Comparison of ENCODE assay signal across 20 cellular contexts in the genomic region with DNA sequence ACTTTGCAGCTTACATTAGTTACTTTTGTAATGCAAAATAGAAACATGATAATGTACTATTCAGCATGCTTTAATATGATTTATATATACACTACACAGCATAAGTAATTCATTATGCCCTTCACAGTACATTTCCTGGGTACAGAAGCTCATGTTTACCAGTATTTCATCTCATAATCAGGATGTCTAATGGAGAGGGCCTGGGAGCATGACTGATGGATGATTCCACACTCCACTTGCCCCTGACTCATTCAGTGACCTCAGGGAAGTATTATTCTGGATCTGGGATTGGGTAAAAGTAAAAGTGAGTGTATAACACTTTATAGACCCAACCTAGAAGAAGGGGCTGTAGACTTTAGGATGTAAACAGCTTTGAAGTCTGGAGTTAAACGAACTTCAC. TPM values are rescaled to one million over a fixed set of nuclear protein-coding genes. Genes with fewer than 3 reads are reported as not detected.
DNase-seq lines count a peak whose midpoint lies in the region; ATAC-seq, FAIRE-seq and TF ChIP-seq lines count a peak whose summit lies in the region.
"Had no signal": no experiment of that assay in that cellular context is flagged by ENCODE, and none has a peak within 500 bp of the region (broad histone marks: within the 10 kb centered on the region; RNA-seq: fewer than 3 reads in every experiment).

No MANE protein-coding gene starts in this region.

- no peak overlapping the region for H3K4ac ChIP-seq in H1 (replicated peaks; ENCODE audit: insufficient read length, low read depth, low read length)

- H3K79me2 ChIP-seq in HCT116 (ENCODE audit: insufficient read depth, low read length) (no peaks in the 10 kb centered on the region), PC-3 (ENCODE audit: low read length) (no peaks in the 10 kb centered on the region), H1 (ENCODE audit: control insufficient read depth in 1 of 2, insufficient read depth in 2 of 2, low read length in 2 of 2) (no peaks in the 10 kb centered on the region)

- ATAC-seq in HCT116 (no peak), PC-3 (peak; percentile 83), HG03280 (IDR thresholded peaks at IDR 0.05; ENCODE audit: unreplicated experiment) (no peak)
- ATAC-seq: activated T-cell treated with anti-CD3 and anti-CD28 coated beads, Interleukin-2, amount 50 U/mL, for 4 hours; naive thymus-derived CD4-positive, alpha-beta T cell; stimulated activated memory B cell treated with anti-CD40 and anti-IgM and Interleukin-4, amounts not matched to agents 10 μg/mL and 1 μg/mL and 100 μg/mL, for 72 hours had no signal

- H3K18ac ChIP-seq in H1 (ENCODE audit: extremely low read depth, low read length): no peak overlapping the region

- H2BK5ac ChIP-seq in H1 (ENCODE audit: low read depth, low read length): no peak overlapping the region

- H3K36me3 ChIP-seq in HCT116 (ENCODE audit: control insufficient read depth in 1 of 2, insufficient read depth in 2 of 2, low read length in 2 of 2) (no peaks in the 10 kb centered on the region), PC-3 (ENCODE audit: low read depth, low read length) (no peaks in the 10 kb centered on the region), H1 (ENCODE audit: control insufficient read depth in 2 of 4, insufficient read depth in 4 of 4, low read length in 3 of 4) (no peaks in the 10 kb centered on the region)
- H3K36me3 ChIP-seq: WERI-Rb-1 had no signal

- 86% methylated on average over 1 of the region's 1 CpG; no CpG with 5 or more reads in 1 of the 2 experiments for WGBS in H1 (ENCODE audit: extremely low coverage in 1 of 2, insufficient coverage in 1 of 2, insufficient read length in 1 of 2, insufficient replicate concordance in 2 of 2, low coverage in 1 of 2, low lambda C conversion rate in 2 of 2, missing lambda C conversion rate in 1 of 2), 2 experiments

- H4K8ac ChIP-seq in H1 (ENCODE audit: extremely low read depth, insufficient read depth, low read length): no peak overlapping the region

- no peak overlapping the region for H2AK5ac ChIP-seq in H1 (ENCODE audit: low read depth, low read length)

- H3K27ac ChIP-seq in HCT116 (ENCODE audit: low read depth, low read length) (no peak overlapping the region), PC-3 (ENCODE audit: low read length) (0 out of 2 replicates have a peak overlapping the region, but pooled peaks have one; percentile 15), H1 (ENCODE audit: low read depth, low read length) (no peak overlapping the region)
- H3K27ac ChIP-seq: PC-9, WERI-Rb-1 had no signal

- RAD21 ChIA-PET in HCT116 (lab: Charles Lee; ENCODE audit: low non-redundant PET in 1 of 2, low total read pairs in 2 of 2, uncharacterized antibody in 2 of 2, unreplicated experiment in 2 of 2): no interaction called here

- no peaks in the 10 kb centered on the region for H3K9me2 ChIP-seq in HCT116 (ENCODE audit: insufficient read depth)
- no peaks in the 10 kb centered on the region for H3K9me2 ChIP-seq in PC-3 (replicated peaks; ENCODE audit: low read length)

- H4K5ac ChIP-seq in H1 (ENCODE audit: insufficient read length, low read depth, low read length): no peak overlapping the region

- TF ChIP-seq POLR2A in HCT116 (IDR thresholded peaks at IDR 0.05; ENCODE audit: borderline replicate concordance, extremely low read depth, insufficient read depth, insufficient read length) (no peak), H1 (IDR thresholded peaks at IDR 0.05; ENCODE audit: control extremely low read depth in 1 of 2, low read depth in 2 of 2, low read length in 2 of 2) (no peak)

- H3K9ac ChIP-seq in HCT116 (ENCODE audit: low read length): no peak overlapping the region
- H3K9ac ChIP-seq in PC-3 (ENCODE audit: low read length): no peak overlapping the region
- no peak overlapping the region for H3K9ac ChIP-seq in H1 (replicated peaks in 1 of 4; ENCODE audit: extremely low read depth in 1 of 4, low read depth in 3 of 4, low read length in 3 of 4)

- TF ChIP-seq RAD21 in HCT116 (IDR thresholded peaks at IDR 0.05; ENCODE audit: low read depth) (no peak), H1 (IDR thresholded peaks at IDR 0.05 in 1 of 2, conservative IDR thresholded peaks at IDR 0.05 in 1 of 2; ENCODE audit: low read depth in 2 of 2, low read length in 2 of 2) (no peak)

- H3K4me2 ChIP-seq in HCT116 (ENCODE audit: low read length) (no peak overlapping the region), PC-3 (ENCODE audit: low read length) (no peak overlapping the region), H1 (ENCODE audit: insufficient read depth in 1 of 2, low read depth in 2 of 2, low read length in 2 of 2) (no peak overlapping the region)
- H3K4me2 ChIP-seq: PC-9 had no signal

- intact Hi-C loops in HCT116 (cut with micrococcal nuclease) (no loop called here), PC-3 (cut with micrococcal nuclease) (no loop called here)

- no peaks in the 10 kb centered on the region for H3K79me1 ChIP-seq in H1 (ENCODE audit: low read depth, low read length)

- H3K4me3 ChIP-seq in HCT116 (replicated peaks in 1 of 2; ENCODE audit: low read depth in 1 of 2, low read length in 2 of 2) (no peak overlapping the region), PC-3 (ENCODE audit: low read length) (no peak overlapping the region), H1 (ENCODE audit: extremely low read depth in 1 of 4, insufficient read depth in 2 of 4, low read depth in 3 of 4, low read length in 4 of 4) (no peak overlapping the region)
- H3K4me3 ChIP-seq: lung, PC-9 had no signal

- POLR2A ChIA-PET in HCT116 (lab: Charles Lee): no interaction called here
- POLR2A ChIA-PET in PC-3 (lab: Charles Lee; ENCODE audit: unreplicated experiment): no interaction called here
- POLR2A ChIA-PET in H1 (lab: Charles Lee; ENCODE audit: partially characterized antibody): interaction anchor here (0.8 kb wide), 1 partner anchor 8 kb away, joined by 3 read pairs; no protein-coding TSS in a partner anchor

- H2AFZ ChIP-seq in HCT116 (ENCODE audit: low read depth, low read length, poor library complexity, severe bottlenecking) (peak overlapping the region; percentile 22), PC-3 (ENCODE audit: low read length) (no peak overlapping the region), H1 (ENCODE audit: low read length) (no peak overlapping the region)
- H2AFZ ChIP-seq: PC-9 had no signal

- H3K23me2 ChIP-seq in H1 (ENCODE audit: low read depth, low read length): no peaks in the 10 kb centered on the region

- no peaks in the 10 kb centered on the region for H3K4me1 ChIP-seq in HCT116 (ENCODE audit: control insufficient read depth in 1 of 2, insufficient read depth in 2 of 2, low read length in 2 of 2)
- H3K4me1 ChIP-seq in PC-3 (ENCODE audit: insufficient read depth, low read length): peaks cover 12% of the 10 kb centered on the region; the same call in 1 of the 2 replicates
- H3K4me1 ChIP-seq in H1 (replicated peaks in 1 of 4; ENCODE audit: control insufficient read depth in 3 of 4, insufficient read depth in 4 of 4, low read length in 3 of 4): peaks cover 0 to 6% (median 2%) of the 10 kb centered on the region in 4 experiments; a peak in 4 of 7 replicates

- BruUV-seq in HCT116 (replicated peaks; lab: Mats Ljungman, UMichigan): no TSS peak
- BruUV-seq in PC-3 (replicated peaks; lab: Mats Ljungman, UMichigan): no TSS peak

- no peak overlapping the region for H2BK120ac ChIP-seq in H1 (replicated peaks; ENCODE audit: low read depth, low read length)

- no peak for TF ChIP-seq EP300 in H1 (IDR thresholded peaks at IDR 0.05; ENCODE audit: borderline replicate concordance in 1 of 2, low read depth in 2 of 2, low read length in 2 of 2)

- DNase-seq in HCT116 (ENCODE audit: low read depth, low spot score) (no peak), PC-3 (peak; percentile 54), H1 (ENCODE audit: low read depth in 1 of 2, low spot score in 2 of 2) (no peak), renal cortical epithelial cell (ENCODE audit: low read depth) (peak; percentile 79)
- DNase-seq in activated CD4-positive, alpha-beta T cell treated with anti-CD3 and anti-CD28 coated beads, Interleukin-2, amount 50 U/mL, for 4 hours: no peak
- DNase-seq in stimulated activated CD4-positive, alpha-beta T cell treated with anti-CD3 and anti-CD28 coated beads, Interleukin-12 subunit alpha, Interleukin-12 subunit beta, amount 100 ng/mL, for 4 hours: no peak
- DNase-seq: activated CD4-positive, alpha-beta memory T cell treated with anti-CD3 and anti-CD28 coated beads, Interleukin-2, amount 10 ng/mL, durations not matched to agents 7 days and 5 days; activated naive CD8-positive, alpha-beta T cell treated with anti-CD3 and anti-CD28 coated beads for 36 hours; activated T-cell treated with anti-CD3 and anti-CD28 coated beads, Interleukin-2, amount 50 U/mL, for 4 hours; effector CD4-positive, alpha-beta T cell; naive thymus-derived CD4-positive, alpha-beta T cell; NCI-H1694 treated with DMSO at 0.1 percent for 48 hours; NCI-H526 treated with DMSO at 0.1 percent for 48 hours; PC-9; small intestine; trophoblast cell; WERI-Rb-1 had no signal

- no peak overlapping the region for H3K56ac ChIP-seq in H1 (replicated peaks; ENCODE audit: insufficient read length, low read depth, low read length)

- no peak overlapping the region for H2BK12ac ChIP-seq in H1 (ENCODE audit: low read depth, low read length)

- H2BK15ac ChIP-seq in H1 (ENCODE audit: low read length): no peak overlapping the region

- no peaks in the 10 kb centered on the region for H3F3A ChIP-seq in PC-3 (ENCODE audit: low read length, unreplicated experiment)

- no peaks in the 10 kb centered on the region for H3K27me3 ChIP-seq in HCT116 (ENCODE audit: insufficient read depth, low read length)
- H3K27me3 ChIP-seq in PC-3 (ENCODE audit: low read length): no peaks in the 10 kb centered on the region
- no peaks in the 10 kb centered on the region for H3K27me3 ChIP-seq in H1 (replicated peaks in 1 of 4; ENCODE audit: control insufficient read depth in 3 of 4, extremely low read depth in 1 of 4, insufficient read depth in 3 of 4, low read length in 3 of 4)

- TF ChIP-seq CTCF in HCT116 (IDR thresholded peaks at IDR 0.05 in 2 of 3, conservative IDR thresholded peaks at IDR 0.05 in 1 of 3; ENCODE audit: borderline replicate concordance in 1 of 3, insufficient read depth in 1 of 3, low read depth in 2 of 3, low read length in 2 of 3) (no peak), PC-3 (conservative IDR thresholded peaks at IDR 0.05; ENCODE audit: low read depth, low read length) (no peak), H1 (IDR thresholded peaks at IDR 0.05; ENCODE audit: control extremely low read depth in 1 of 3, insufficient read depth in 1 of 3, low read depth in 1 of 3, low read length in 3 of 3) (no peak)

- H3K14ac ChIP-seq in H1 (ENCODE audit: insufficient read length): no peak overlapping the region

- no peak overlapping the region for H2BK20ac ChIP-seq in H1 (ENCODE audit: low read length)

- no peak overlapping the region for H3K23ac ChIP-seq in H1 (ENCODE audit: insufficient read length)

- H4K20me1 ChIP-seq in HCT116 (ENCODE audit: insufficient read depth) (no peaks in the 10 kb centered on the region), PC-3 (ENCODE audit: low read length) (no peaks in the 10 kb centered on the region), H1 (replicated peaks in 1 of 2; ENCODE audit: control insufficient read depth in 1 of 2, insufficient read depth in 2 of 2, low read length in 2 of 2) (no peaks in the 10 kb centered on the region)

- H3K9me3 ChIP-seq in HCT116 (ENCODE audit: control insufficient read depth in 1 of 2, insufficient read depth in 1 of 2, low read depth in 1 of 2, low read length in 2 of 2): no peaks in the 10 kb centered on the region
- H3K9me3 ChIP-seq in PC-3 (ENCODE audit: low read length): no peaks in the 10 kb centered on the region
- H3K9me3 ChIP-seq in H1 (ENCODE audit: insufficient read depth in 2 of 2, low read depth in 1 of 2, low read length in 1 of 2): no peaks in the 10 kb centered on the region

- H4K91ac ChIP-seq in H1 (replicated peaks; ENCODE audit: insufficient read length, low read length): peak overlapping the region; percentile 32

- FAIRE-seq in H1 (lab: Jason Lieb, UNC): no peak
- FAIRE-seq: small intestine had no signal

- CTCF ChIA-PET in HCT116 (lab: Charles Lee) (no interaction called here), PC-3 (lab: Charles Lee) (no interaction called here), H1 (lab: Charles Lee; ENCODE audit: partially characterized antibody) (interaction anchor here (1.1 to 1.4 kb wide), 3 partner anchors 54 to 168 kb away, joined by 3 to 4 read pairs (median 3); no protein-coding TSS in a partner anchor)

RNA-seq across cellular contexts. Expression of a gene that starts 31.4 kb away (rescaled TPM):
- total RNA-seq in HCT116 (2021; ENCODE audit: unreplicated experiment): 3.3 TPM
- polyA plus RNA-seq in HCT116 (2012): 0.95 and 0.98 TPM in 2 replicates
- total RNA-seq in PC-3 (2014; rRNA removed): 4.8 and 7.0 TPM in 2 replicates
- 5.9 and 8.0 TPM in 2 replicates for total RNA-seq in H1 (2021; fragmentation: NEBNext Ultra II Directional; extraction: Animal tissue kit (Norgen Biotek cat#: 25700))
- polyA plus RNA-seq in H1 (2011; rRNA removed): 1.8 and 1.9 TPM in 2 replicates
- 1.6 TPM for polyA plus RNA-seq in H1 (2011; cell fraction: cytosol; rRNA removed)
- polyA plus RNA-seq in H1 (2011; cell fraction: nucleus; rRNA removed): 3.7 TPM
- polyA plus RNA-seq in H1 (2012, experiment 1 of 2): 1.8 to 3.4 TPM (median 2.7 TPM) in 4 replicates
- 0.37 TPM for polyA plus RNA-seq in H1 (2012, experiment 2 of 2)
- 1.2 TPM for polyA plus RNA-seq in H1 (2013, experiment 1 of 2)
- 0.88 TPM for polyA plus RNA-seq in H1 (2013, experiment 2 of 2)
- 6.7 and 10.3 TPM in 2 replicates for polyA minus RNA-seq in H1 (2011; rRNA and poly(A)+ RNA removed)
- polyA minus RNA-seq in H1 (2011; cell fraction: cytosol; rRNA and poly(A)+ RNA removed): 2.6 TPM
- polyA minus RNA-seq in H1 (2011; cell fraction: nucleus; rRNA and poly(A)+ RNA removed): 23.8 TPM
- 0.52 and 0.89 TPM in 2 replicates for total RNA-seq in renal cortical epithelial cell

Comparison
In these comparisons a context has a peak if more than half of its experiments do, and no peak if none do; other contexts are left out.
1. DNase-seq: peak in PC-3 (single experiment) and renal cortical epithelial cell (single experiment); none in HCT116 (single experiment), H1 (0 of 2), activated CD4-positive, alpha-beta T cell treated with anti-CD3 and anti-CD28 coated beads, Interleukin-2, amount 50 U/mL, for 4 hours (0 of 2) and stimulated activated CD4-positive, alpha-beta T cell treated with anti-CD3 and anti-CD28 coated beads, Interleukin-12 subunit alpha, Interleukin-12 subunit beta, amount 100 ng/mL, for 4 hours (single experiment).